In the genomic region with DNA sequence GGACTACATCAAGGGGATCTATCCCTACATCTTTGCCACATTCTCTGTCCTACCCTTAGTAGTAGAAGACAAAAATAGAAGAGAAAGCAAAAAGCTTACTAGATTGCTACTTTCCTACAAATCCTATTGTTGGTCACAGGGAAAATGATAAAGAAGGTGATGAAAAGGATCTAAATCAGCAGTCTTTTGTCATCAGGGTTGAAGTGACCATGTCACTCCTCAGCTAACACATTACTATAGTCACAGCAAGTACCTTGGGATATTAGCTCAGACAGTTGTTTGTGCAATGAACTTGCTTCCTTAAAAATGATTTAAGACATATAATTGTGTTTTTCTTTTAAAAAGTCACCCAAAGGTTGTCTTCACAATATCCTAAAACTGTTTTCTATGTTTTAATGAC, we compare ENCODE assay signal across 12 cellular contexts. TPM values are rescaled to one million over a fixed set of nuclear protein-coding genes. Genes with fewer than 3 reads are reported as not detected.
"Had no signal": no experiment of that assay in that cellular context is flagged by ENCODE, and none has a peak within 500 bp of the region (broad histone marks: within the 10 kb centered on the region; RNA-seq: fewer than 3 reads in every experiment).

No MANE protein-coding gene starts in this region.

- H3K4me3 ChIP-seq: esophagus squamous epithelium, right lobe of liver, spleen, testis had no signal

- H3K9me3 ChIP-seq: esophagus squamous epithelium, right lobe of liver, spleen, testis had no signal

- DNase-seq: activated naive CD4-positive, alpha-beta T cell treated with anti-CD3 and anti-CD28 coated beads, Interleukin-2, amount 50 U/mL, for 16 hours; amniotic stem cell; esophagus squamous epithelium; foreskin fibroblast; islet precursor cell; right lobe of liver; spleen; stimulated activated CD4-positive, alpha-beta T cell treated with anti-CD3 and anti-CD28 coated beads, Interleukin-1b, Interleukin-23, amount 100 ng/mL, for 48 hours; testis had no signal

- H3K27me3 ChIP-seq: esophagus squamous epithelium, right lobe of liver, spleen, testis had no signal

- H3K4me1 ChIP-seq: testis had no signal

- ATAC-seq: activated CD4-positive, CD25-positive, alpha-beta regulatory T cell treated with anti-CD3 and anti-CD28 coated beads, Interleukin-2, amount 50 U/mL, for 24 hours had no signal

- H3K27ac ChIP-seq: testis had no signal

- FAIRE-seq: urothelium cell line had no signal

- H3K36me3 ChIP-seq: esophagus squamous epithelium had no signal

RNA-seq across cellular contexts. Expression of gene ST3GAL6, which starts 6.3 kb away (rescaled TPM):
- total RNA-seq: T-helper 2 cell treated with Interferon-gamma antibody and Interleukin-4, amounts not matched to agents 100 ng/mL and 5 ng/mL, for 36 hours had no signal
